8 cellular contexts compared by ENCODE assay signal in the genomic region with DNA sequence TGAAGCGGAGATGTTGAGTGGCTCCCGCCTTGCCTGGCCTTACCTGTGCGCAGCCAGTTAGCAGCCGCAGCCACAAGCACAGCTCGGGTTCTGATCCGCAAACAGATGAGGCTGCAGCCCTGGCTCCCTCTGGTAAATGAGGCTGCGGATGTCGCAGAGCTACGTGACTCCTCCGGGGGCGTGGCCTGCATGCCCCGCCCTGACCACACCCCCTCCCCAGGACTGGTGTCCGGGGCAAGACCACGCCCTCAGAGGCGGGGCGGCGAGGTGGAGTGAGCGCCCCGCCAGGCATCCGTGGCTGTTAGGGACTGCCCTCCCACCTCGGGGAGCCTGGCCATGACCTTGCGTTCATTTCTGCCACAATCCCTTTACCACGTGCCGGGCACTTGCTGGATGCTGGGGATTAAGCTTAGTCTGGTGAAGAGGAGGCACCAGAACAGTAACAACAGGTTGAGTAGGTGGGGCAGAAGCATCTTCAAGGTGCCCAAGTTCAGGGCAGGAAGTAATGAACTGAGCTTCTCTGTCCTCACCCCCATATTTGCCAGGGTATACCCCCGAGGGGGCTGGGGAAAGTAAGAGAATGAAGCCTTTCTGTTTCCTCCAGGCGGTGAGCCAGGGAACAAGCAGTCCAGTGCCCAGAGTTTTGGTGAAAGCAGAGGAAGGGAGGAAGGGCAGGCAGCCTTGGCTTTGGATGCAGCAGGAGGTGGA. TPM values are rescaled to one million over a fixed set of nuclear protein-coding genes. Genes with fewer than 3 reads are reported as not detected.
A peak's percentile ranks its signal among the peaks of the same experiment; 100 is the strongest.
DNase-seq lines count a peak whose midpoint lies in the region; ATAC-seq and TF ChIP-seq lines count a peak whose summit lies in the region.

A gene (minus strand): TSS at position 138 of the 708 bp plus-strand sequence. CDS start 1,363 bp downstream, outside the sequence.

- no peaks in the 10 kb centered on the region for H3K9me3 ChIP-seq in BLaER1

- no peak for TF ChIP-seq CTCF in endothelial cell (IDR thresholded peaks at IDR 0.05; ENCODE audit: unreplicated experiment)
- TF ChIP-seq CTCF in mesothelial cell of epicardium (IDR thresholded peaks at IDR 0.05; ENCODE audit: unreplicated experiment): no peak

- 0 out of 2 replicates have a peak within 1 kb of the TSS, but pooled peaks have one; percentile 19 for H3K27ac ChIP-seq in BLaER1

- H3K36me3 Mint-ChIP-seq in endothelial cell (ENCODE audit: low read depth, unreplicated experiment): peaks cover 19% of the 10 kb centered on the region
- peaks cover 5% of the 10 kb centered on the region for H3K36me3 Mint-ChIP-seq in mesothelial cell of epicardium

- H3K4me2 ChIP-seq in BLaER1: peak within 1 kb of the TSS; percentile 77

- H3K4me1 Mint-ChIP-seq in endothelial cell (ENCODE audit: unreplicated experiment): peaks cover 7% of the 10 kb centered on the region
- H3K4me1 Mint-ChIP-seq in mesothelial cell of epicardium: peaks cover 12% of the 10 kb centered on the region

- H3K4me3 ChIP-seq in BLaER1: peak within 1 kb of the TSS; percentile 61

- H4K20me1 ChIP-seq in BLaER1: no peaks in the 10 kb centered on the region; the same call in 1 of the 2 replicates

- H3K9me3 Mint-ChIP-seq in endothelial cell (ENCODE audit: unreplicated experiment) (no peaks in the 10 kb centered on the region), mesothelial cell of epicardium (no peaks in the 10 kb centered on the region)

- H3K27ac Mint-ChIP-seq in endothelial cell (ENCODE audit: unreplicated experiment) (no peak within 1 kb of the TSS), mesothelial cell of epicardium (peak within 1 kb of the TSS; percentile 47)

- H3K9ac ChIP-seq in BLaER1: peak within 1 kb of the TSS; percentile 11; the same call in 1 of the 2 replicates

- ATAC-seq in HG03520 (IDR thresholded peaks at IDR 0.05; ENCODE audit: unreplicated experiment): peak; percentile 85

- DNase-seq in GM19240 (ENCODE audit: insufficient read length, low spot score): peak; percentile 91
- DNase-seq in NOMO-1 treated with DMSO at 0.1 percent for 48 hours (lab: John Stamatoyannopoulos, UW; ENCODE audit: unreplicated experiment): peak; percentile 93
- peak; percentile 92 for DNase-seq in activated CD8-positive, alpha-beta memory T cell treated with anti-CD3 and anti-CD28 coated beads, Interleukin-2, amount 50 U/mL, for 1 hour (ENCODE audit: extremely low read depth)
- DNase-seq in endothelial cell (ENCODE audit: low spot score): peak; percentile 87
- DNase-seq in mesothelial cell of epicardium (ENCODE audit: low spot score in 2 of 2, unreplicated experiment in 2 of 2): peak; percentile 88 to 91
- DNase-seq in stimulated activated CD8-positive, alpha-beta memory T cell treated with anti-CD3 and anti-CD28 coated beads, Interleukin-15, amount 100 ng/mL, for 48 hours (ENCODE audit: low read depth in 2 of 2): peak; percentile 96 to 97

- H3K4me1 ChIP-seq in BLaER1: peaks cover 36% of the 10 kb centered on the region

- peaks cover 72% of the 10 kb centered on the region for H3K36me3 ChIP-seq in BLaER1

- no peaks in the 10 kb centered on the region for H3K27me3 ChIP-seq in BLaER1

- peaks cover 10% of the 10 kb centered on the region for H3K27me3 Mint-ChIP-seq in endothelial cell (ENCODE audit: unreplicated experiment)
- no peaks in the 10 kb centered on the region for H3K27me3 Mint-ChIP-seq in mesothelial cell of epicardium (ENCODE audit: low read depth)

- H3K4me3 Mint-ChIP-seq in endothelial cell (ENCODE audit: unreplicated experiment) (peak within 1 kb of the TSS; percentile 76), mesothelial cell of epicardium (peak within 1 kb of the TSS; percentile 67)

RNA-seq across cellular contexts. Expression of the gene that starts here (rescaled TPM):
- total RNA-seq in endothelial cell (ENCODE audit: unreplicated experiment) (18.3 TPM), mesothelial cell of epicardium (22.6 to 24.6 TPM (median 22.6 TPM) in 3 replicates)

Comparison
In these comparisons a context has a peak if more than half of its experiments do, and no peak if none do; other contexts are left out.
1. Peak in every context shown above with its lines: DNase-seq, ATAC-seq, H3K4me3 ChIP-seq and H3K27ac ChIP-seq.